Comparison of ENCODE assay signal across 24 cellular contexts in genomic region chr17:16593356-16594102, GRCh38. TPM values are rescaled to one million over a fixed set of nuclear protein-coding genes. Genes with fewer than 3 reads are reported as not detected.
DNase-seq lines count a peak whose midpoint lies in the region; ATAC-seq and TF ChIP-seq lines count a peak whose summit lies in the region.
"Had no signal": no experiment of that assay in that cellular context is flagged by ENCODE, and none has a peak within 500 bp of the region (broad histone marks: within the 10 kb centered on the region; RNA-seq: fewer than 3 reads in every experiment).

No MANE protein-coding gene starts in this region.

- no peak for ATAC-seq in activated CD8-positive, alpha-beta T cell treated with anti-CD3 and anti-CD28 coated beads for 36 hours
- no peak for ATAC-seq in T-helper 17 cell
- ATAC-seq: activated T-helper 17 cell treated with anti-CD3 and anti-CD28 coated beads, Interleukin-2, amount 50 U/mL, for 72 hours; foreskin keratinocyte; GM23338; left lung; T-cell; upper lobe of right lung had no signal

- no peak overlapping the region for H3K27ac Mint-ChIP-seq in activated CD8-positive, alpha-beta T cell treated with anti-CD3 and anti-CD28 coated beads for 36 hours
- no peak overlapping the region for H3K27ac Mint-ChIP-seq in T-helper 17 cell
- H3K27ac Mint-ChIP-seq: activated CD4-positive, alpha-beta T cell treated with anti-CD3 and anti-CD28 coated beads, Interleukin-2, amount 10 ng/mL, durations not matched to agents 7 days and 5 days; activated naive CD8-positive, alpha-beta T cell; activated T-helper 17 cell treated with anti-CD3 and anti-CD28 coated beads, Interleukin-2, amount 50 U/mL, for 72 hours; endodermal cell; GM23338; IgD-negative memory B cell; nephron; T-cell had no signal

- peaks cover 6% of the 10 kb centered on the region for H3K27me3 Mint-ChIP-seq in activated CD8-positive, alpha-beta T cell treated with anti-CD3 and anti-CD28 coated beads for 36 hours
- peaks cover 46% of the 10 kb centered on the region for H3K27me3 Mint-ChIP-seq in T-helper 17 cell

- no peaks in the 10 kb centered on the region for H3K9me3 Mint-ChIP-seq in activated CD8-positive, alpha-beta T cell treated with anti-CD3 and anti-CD28 coated beads for 36 hours
- H3K9me3 Mint-ChIP-seq: activated CD4-positive, alpha-beta T cell treated with anti-CD3 and anti-CD28 coated beads, Interleukin-2, amount 10 ng/mL, durations not matched to agents 7 days and 5 days; activated T-helper 17 cell treated with anti-CD3 and anti-CD28 coated beads, Interleukin-2, amount 50 U/mL, for 72 hours; T-cell had no signal

- H3K4me3 ChIP-seq in fibroblast of pulmonary artery (replicated peaks; ENCODE audit: low read depth, low read length) (no peak overlapping the region), skeletal muscle cell (ENCODE audit: low read depth, low read length) (no peak overlapping the region)
- H3K4me3 ChIP-seq: BLaER1, GM23338, left lung, MG63, upper lobe of right lung had no signal

- peaks cover 2% of the 10 kb centered on the region for H3K4me1 Mint-ChIP-seq in activated CD8-positive, alpha-beta T cell treated with anti-CD3 and anti-CD28 coated beads for 36 hours (ENCODE audit: low read depth)
- peaks cover 7% of the 10 kb centered on the region for H3K4me1 Mint-ChIP-seq in T-helper 17 cell
- H3K4me1 Mint-ChIP-seq: activated T-helper 17 cell treated with anti-CD3 and anti-CD28 coated beads, Interleukin-2, amount 50 U/mL, for 72 hours; endodermal cell; GM23338; nephron had no signal

- DNase-seq in SKM-1 treated with dmso at 0.1 percent for 144 hours (lab: John Stamatoyannopoulos, UW; ENCODE audit: unreplicated experiment) (peak; percentile 3), SKM-1 (lab: John Stamatoyannopoulos, UW; ENCODE audit: unreplicated experiment) (no peak), amniotic epithelial cell (ENCODE audit: low read depth) (peak; percentile 29), fibroblast of pulmonary artery (ENCODE audit: low read depth) (peak; percentile 50), skeletal muscle cell (ENCODE audit: low read depth) (peak; percentile 23), T-helper 17 cell (no peak), HPDE6-E6E7 (ENCODE audit: extremely low spot score) (no peak)
- DNase-seq in activated CD8-positive, alpha-beta T cell treated with anti-CD3 and anti-CD28 coated beads for 36 hours: no peak
- DNase-seq: activated CD4-positive, alpha-beta T cell treated with anti-CD3 and anti-CD28 coated beads, Interleukin-2, amount 10 ng/mL, durations not matched to agents 7 days and 5 days; endodermal cell; left lung; MG63; NCI-H526 treated with DMSO at 0.1 percent for 48 hours; posterior cingulate gyrus; Right ventricle myocardium superior; T-cell; upper lobe of right lung had no signal

- H3K9me3 ChIP-seq in T-helper 17 cell (ENCODE audit: control insufficient read depth, low read length, poor library complexity, severe bottlenecking): no peaks in the 10 kb centered on the region
- H3K9me3 ChIP-seq: MG63, upper lobe of right lung had no signal

- no peak for TF ChIP-seq CTCF in fibroblast of pulmonary artery (IDR thresholded peaks at IDR 0.05; ENCODE audit: low read length, missing control alignments)
- no peak for TF ChIP-seq CTCF in activated CD8-positive, alpha-beta T cell treated with anti-CD3 and anti-CD28 coated beads for 36 hours (IDR thresholded peaks at IDR 0.05)

- POLR2A ChIA-PET in activated CD8-positive, alpha-beta T cell treated with anti-CD3 and anti-CD28 coated beads for 36 hours (lab: Charles Lee): no interaction called here

- CTCF ChIA-PET in activated CD8-positive, alpha-beta T cell treated with anti-CD3 and anti-CD28 coated beads for 36 hours (lab: Charles Lee): interaction anchor here (1.4 to 2.0 kb wide), 3 partner anchors 10 to 96 kb away, joined by 3 to 10 read pairs (median 6); partner anchors contain the start of gene CCDC144A

- no peak overlapping the region for H3K4me3 Mint-ChIP-seq in activated CD8-positive, alpha-beta T cell treated with anti-CD3 and anti-CD28 coated beads for 36 hours
- H3K4me3 Mint-ChIP-seq in T-helper 17 cell: no peak overlapping the region
- H3K4me3 Mint-ChIP-seq: activated CD4-positive, alpha-beta T cell treated with anti-CD3 and anti-CD28 coated beads, Interleukin-2, amount 10 ng/mL, durations not matched to agents 7 days and 5 days; activated naive CD8-positive, alpha-beta T cell; activated T-helper 17 cell treated with anti-CD3 and anti-CD28 coated beads, Interleukin-2, amount 50 U/mL, for 72 hours; endodermal cell; GM23338; IgD-negative memory B cell; nephron; T-cell had no signal

- H3K36me3 Mint-ChIP-seq in activated CD8-positive, alpha-beta T cell treated with anti-CD3 and anti-CD28 coated beads for 36 hours (ENCODE audit: low read depth): no peaks in the 10 kb centered on the region
- no peaks in the 10 kb centered on the region for H3K36me3 Mint-ChIP-seq in T-helper 17 cell (ENCODE audit: low read depth)
- H3K36me3 Mint-ChIP-seq: activated naive CD8-positive, alpha-beta T cell; T-cell had no signal

- intact Hi-C loops in activated CD8-positive, alpha-beta T cell treated with anti-CD3 and anti-CD28 coated beads for 36 hours (cut with micrococcal nuclease): no loop called here

RNA-seq across cellular contexts. Expression of gene ZNF287, which starts 24.5 kb away (rescaled TPM):
- total RNA-seq in activated CD8-positive, alpha-beta T cell treated with anti-CD3 and anti-CD28 coated beads for 36 hours: 1 to 10 TPM; 6.4 to 9.5 TPM
- 1 to 10 TPM; 6.6 to 7.6 TPM for total RNA-seq in T-helper 17 cell

Comparison
In these comparisons a context has a peak if more than half of its experiments do, and no peak if none do; other contexts are left out.
1. DNase-seq: peak in SKM-1 treated with dmso at 0.1 percent for 144 hours (single experiment), amniotic epithelial cell (single experiment), fibroblast of pulmonary artery (single experiment) and skeletal muscle cell (single experiment); none in SKM-1 (single experiment), activated CD8-positive, alpha-beta T cell treated with anti-CD3 and anti-CD28 coated beads for 36 hours (single experiment), T-helper 17 cell (0 of 3) and HPDE6-E6E7 (single experiment).